ENCODE assay signal across 9 cellular contexts in the genomic region with DNA sequence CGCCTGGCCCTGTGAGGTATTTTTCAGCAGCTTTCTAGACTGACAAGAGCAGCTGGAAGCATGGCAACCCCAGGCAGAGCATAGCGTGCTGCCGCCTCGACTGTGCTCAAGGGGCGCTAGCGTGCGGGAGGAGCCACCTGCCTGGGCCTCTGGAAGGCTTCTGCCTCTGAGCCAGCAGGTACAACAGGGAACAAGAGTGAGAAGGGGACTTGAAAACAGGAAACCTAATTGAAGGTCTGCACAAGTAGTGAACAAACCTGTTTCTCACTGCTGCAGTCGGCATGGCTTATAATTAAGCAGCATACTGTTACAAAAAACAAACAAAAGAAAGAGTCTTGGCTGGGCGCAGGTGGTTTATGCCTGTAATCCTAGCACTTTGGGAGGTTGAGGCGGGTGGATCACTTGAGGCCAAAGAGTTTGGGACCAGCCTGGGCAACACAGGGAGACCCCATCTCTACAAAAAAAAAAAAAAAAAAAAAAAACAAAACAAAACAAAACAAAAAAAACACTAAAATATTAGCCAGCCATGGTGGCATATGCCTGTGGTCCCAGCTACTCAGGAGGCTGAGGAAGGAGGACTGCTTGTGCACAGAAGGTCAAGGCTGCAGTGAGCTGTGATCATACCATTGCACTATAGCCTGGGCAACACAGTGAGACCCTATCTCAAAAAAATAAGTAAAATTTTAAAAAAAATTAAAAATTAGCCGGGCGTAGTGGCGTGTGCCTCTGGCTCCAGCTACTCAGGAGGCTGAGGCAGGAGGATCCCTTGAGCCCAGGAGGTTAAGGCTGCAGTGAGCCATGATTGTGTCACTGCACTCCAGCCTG. TPM values are rescaled to one million over a fixed set of nuclear protein-coding genes. Genes with fewer than 3 reads are reported as not detected.
DNase-seq lines count a peak whose midpoint lies in the region; ATAC-seq and TF ChIP-seq lines count a peak whose summit lies in the region.
"Had no signal": no experiment of that assay in that cellular context is flagged by ENCODE, and none has a peak within 500 bp of the region (broad histone marks: within the 10 kb centered on the region; RNA-seq: fewer than 3 reads in every experiment).

No MANE protein-coding gene starts in this region.

- H3K4me1 ChIP-seq in neural progenitor cell, result peaks cover 5% of the 10 kb centered on the region

- H3K79me2 ChIP-seq in neural progenitor cell (ENCODE audit: low read depth), result no peaks in the 10 kb centered on the region

- H3K4me3 ChIP-seq in neural progenitor cell, result no peak overlapping the region

- no peaks in the 10 kb centered on the region for H3K4me1 Mint-ChIP-seq in activated naive CD8-positive, alpha-beta T cell treated with anti-CD3 and anti-CD28 coated beads for 36 hours
- H3K4me1 Mint-ChIP-seq in neural progenitor cell, result peaks cover 8% of the 10 kb centered on the region
- H3K4me1 Mint-ChIP-seq: activated naive CD8-positive, alpha-beta T cell treated with anti-CD3 and anti-CD28 coated beads, Interleukin-2, amount 10 ng/mL, durations not matched to agents 7 days and 5 days had no signal

- H3K4me2 ChIP-seq in neural progenitor cell, result no peak overlapping the region

- no peak overlapping the region for H3K4me3 Mint-ChIP-seq in activated naive CD8-positive, alpha-beta T cell treated with anti-CD3 and anti-CD28 coated beads for 36 hours
- H3K4me3 Mint-ChIP-seq in neural progenitor cell, result no peak overlapping the region
- H3K4me3 Mint-ChIP-seq: activated naive CD8-positive, alpha-beta T cell treated with anti-CD3 and anti-CD28 coated beads, Interleukin-2, amount 10 ng/mL, durations not matched to agents 7 days and 5 days had no signal

- no peak overlapping the region for H2AFZ ChIP-seq in neural progenitor cell (replicated peaks)

- TF ChIP-seq CTCF in GM13976 (IDR thresholded peaks at IDR 0.05; ENCODE audit: borderline replicate concordance, control extremely low read depth, extremely low read depth, insufficient read depth, missing control alignments) (no peak), neural progenitor cell (IDR thresholded peaks at IDR 0.05) (peak; percentile 71)

- no peaks in the 10 kb centered on the region for H3K9me3 ChIP-seq in neural progenitor cell (ENCODE audit: low read depth)

- ATAC-seq in GM21423 (IDR thresholded peaks at IDR 0.05; ENCODE audit: unreplicated experiment), result no peak
- ATAC-seq in HG03378 (IDR thresholded peaks at IDR 0.05; ENCODE audit: unreplicated experiment), result no peak
- no peak for ATAC-seq in HG03025 (IDR thresholded peaks at IDR 0.05; ENCODE audit: low FRiP score, unreplicated experiment)

- no peaks in the 10 kb centered on the region for H3K36me3 ChIP-seq in neural progenitor cell

- in situ Hi-C loops in GM13976 (cut with MboI; ENCODE audit: low sequenced_read_pairs, unreplicated experiment), result no loop called here

- H4K20me1 ChIP-seq in neural progenitor cell (ENCODE audit: low read depth), result no peaks in the 10 kb centered on the region

- no peaks in the 10 kb centered on the region for H3K36me3 Mint-ChIP-seq in activated naive CD8-positive, alpha-beta T cell treated with anti-CD3 and anti-CD28 coated beads for 36 hours
- H3K36me3 Mint-ChIP-seq in neural progenitor cell, result peaks cover 6% of the 10 kb centered on the region
- H3K36me3 Mint-ChIP-seq: activated naive CD8-positive, alpha-beta T cell treated with anti-CD3 and anti-CD28 coated beads, Interleukin-2, amount 10 ng/mL, durations not matched to agents 7 days and 5 days had no signal

- no peak overlapping the region for H3K9ac ChIP-seq in neural progenitor cell

- no peak overlapping the region for H3K27ac Mint-ChIP-seq in activated naive CD8-positive, alpha-beta T cell treated with anti-CD3 and anti-CD28 coated beads for 36 hours
- H3K27ac Mint-ChIP-seq in neural progenitor cell, result no peak overlapping the region
- H3K27ac Mint-ChIP-seq: activated naive CD8-positive, alpha-beta T cell treated with anti-CD3 and anti-CD28 coated beads, Interleukin-2, amount 10 ng/mL, durations not matched to agents 7 days and 5 days had no signal

- H3F3A ChIP-seq in neural progenitor cell (ENCODE audit: low read depth), result peaks cover 12% of the 10 kb centered on the region

- H3K27me3 ChIP-seq in neural progenitor cell, result no peaks in the 10 kb centered on the region

- H3K9me3 Mint-ChIP-seq in activated naive CD8-positive, alpha-beta T cell treated with anti-CD3 and anti-CD28 coated beads for 36 hours, result no peaks in the 10 kb centered on the region
- no peaks in the 10 kb centered on the region for H3K9me3 Mint-ChIP-seq in neural progenitor cell
- H3K9me3 Mint-ChIP-seq: activated naive CD8-positive, alpha-beta T cell treated with anti-CD3 and anti-CD28 coated beads, Interleukin-2, amount 10 ng/mL, durations not matched to agents 7 days and 5 days had no signal

- H3K27me3 Mint-ChIP-seq in activated naive CD8-positive, alpha-beta T cell treated with anti-CD3 and anti-CD28 coated beads for 36 hours, result no peaks in the 10 kb centered on the region
- H3K27me3 Mint-ChIP-seq in neural progenitor cell (ENCODE audit: insufficient read depth, low read depth), result peaks cover 2% of the 10 kb centered on the region
- H3K27me3 Mint-ChIP-seq: activated naive CD8-positive, alpha-beta T cell treated with anti-CD3 and anti-CD28 coated beads, Interleukin-2, amount 10 ng/mL, durations not matched to agents 7 days and 5 days had no signal

- H3K27ac ChIP-seq in neural progenitor cell, result no peak overlapping the region

- peak; percentile 48 for DNase-seq in GM13976 (ENCODE audit: low spot score)
- DNase-seq in NCI-H2029 treated with DMSO at 0.1 percent for 48 hours (lab: John Stamatoyannopoulos, UW), result peak; percentile 91
- DNase-seq in activated naive CD8-positive, alpha-beta T cell treated with anti-CD3 and anti-CD28 coated beads for 36 hours, result peak; percentile 14
- peak; percentile 78 for DNase-seq in neural progenitor cell (ENCODE audit: low spot score)
- no peak for DNase-seq in putamen (ENCODE audit: low spot score)
- DNase-seq: activated naive CD8-positive, alpha-beta T cell treated with anti-CD3 and anti-CD28 coated beads, Interleukin-2, amount 10 ng/mL, durations not matched to agents 7 days and 5 days had no signal

RNA-seq across cellular contexts. Expression of gene GARRE1, which starts 12.6 kb away (rescaled TPM):
- 1 to 10 TPM; 7.5 to 9.7 TPM for total RNA-seq in activated naive CD8-positive, alpha-beta T cell treated with anti-CD3 and anti-CD28 coated beads for 36 hours
- 27.7 and 69.8 TPM in 2 replicates for total RNA-seq in neural progenitor cell (ENCODE audit: low replicate concordance)
